ENCODE assay signal across 1 cellular context in the genomic region with DNA sequence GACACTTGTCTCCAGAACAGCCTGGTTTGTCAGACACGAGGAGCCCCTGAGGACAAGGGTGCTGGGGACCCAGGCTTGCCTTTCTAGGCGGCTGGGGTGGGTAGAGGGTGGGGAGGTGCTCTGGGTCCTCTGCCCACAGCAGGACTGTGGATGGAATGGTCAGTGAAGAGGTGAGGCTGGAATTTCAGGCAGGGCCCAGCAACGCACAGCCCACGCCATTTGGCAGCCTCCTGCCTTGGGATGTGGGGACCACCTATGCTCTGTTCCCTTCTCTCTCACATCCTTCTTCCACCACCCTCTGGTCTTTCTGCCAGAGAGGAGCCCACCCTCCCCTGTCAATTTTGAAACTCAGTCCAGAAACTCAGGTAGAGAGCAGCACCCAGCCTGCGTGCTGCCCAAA.
TF ChIP-seq lines count a peak whose summit lies in the region.

No MANE protein-coding gene starts in this region.

TF ChIP-seq in IMR-90, 13 proteins besides CTCF, POLR2A, EP300 and RAD21:
- no peak for TF ChIP-seq RFX5 (IDR thresholded peaks at IDR 0.05; ENCODE audit: low read depth, low read length)
- TF ChIP-seq SMC3 (IDR thresholded peaks at IDR 0.05; ENCODE audit: low read depth, low read length), result no peak
- no peak for TF ChIP-seq MXI1 (IDR thresholded peaks at IDR 0.05; ENCODE audit: borderline replicate concordance, low read depth, low read length)
- TF ChIP-seq RCOR1 (IDR thresholded peaks at IDR 0.05; ENCODE audit: insufficient replicate concordance, low read length), result no peak
- TF ChIP-seq NFE2L2 (IDR thresholded peaks at IDR 0.05; ENCODE audit: low read depth, low read length), result no peak
- TF ChIP-seq, protein P1, sequence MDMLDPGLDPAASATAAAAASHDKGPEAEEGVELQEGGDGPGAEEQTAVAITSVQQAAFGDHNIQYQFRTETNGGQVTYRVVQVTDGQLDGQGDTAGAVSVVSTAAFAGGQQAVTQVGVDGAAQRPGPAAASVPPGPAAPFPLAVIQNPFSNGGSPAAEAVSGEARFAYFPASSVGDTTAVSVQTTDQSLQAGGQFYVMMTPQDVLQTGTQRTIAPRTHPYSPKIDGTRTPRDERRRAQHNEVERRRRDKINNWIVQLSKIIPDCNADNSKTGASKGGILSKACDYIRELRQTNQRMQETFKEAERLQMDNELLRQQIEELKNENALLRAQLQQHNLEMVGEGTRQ (IDR thresholded peaks at IDR 0.05; ENCODE audit: low read depth, low read length), result no peak
- no peak for TF ChIP-seq MAZ (IDR thresholded peaks at IDR 0.05; ENCODE audit: borderline replicate concordance, low read depth, low read length)
- TF ChIP-seq FOS (IDR thresholded peaks at IDR 0.05; ENCODE audit: low read depth, low read length), result no peak
- TF ChIP-seq CEBPB (IDR thresholded peaks at IDR 0.05; ENCODE audit: low read depth, low read length), result no peak
- TF ChIP-seq BHLHE40 (IDR thresholded peaks at IDR 0.05; ENCODE audit: low read depth, low read length), result no peak
- no peak for TF ChIP-seq CHD1 (IDR thresholded peaks at IDR 0.05; ENCODE audit: low read depth, low read length)
- TF ChIP-seq, protein P2, sequence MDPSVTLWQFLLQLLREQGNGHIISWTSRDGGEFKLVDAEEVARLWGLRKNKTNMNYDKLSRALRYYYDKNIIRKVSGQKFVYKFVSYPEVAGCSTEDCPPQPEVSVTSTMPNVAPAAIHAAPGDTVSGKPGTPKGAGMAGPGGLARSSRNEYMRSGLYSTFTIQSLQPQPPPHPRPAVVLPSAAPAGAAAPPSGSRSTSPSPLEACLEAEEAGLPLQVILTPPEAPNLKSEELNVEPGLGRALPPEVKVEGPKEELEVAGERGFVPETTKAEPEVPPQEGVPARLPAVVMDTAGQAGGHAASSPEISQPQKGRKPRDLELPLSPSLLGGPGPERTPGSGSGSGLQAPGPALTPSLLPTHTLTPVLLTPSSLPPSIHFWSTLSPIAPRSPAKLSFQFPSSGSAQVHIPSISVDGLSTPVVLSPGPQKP (IDR thresholded peaks at IDR 0.05; ENCODE audit: borderline replicate concordance, low read depth, low read length), result no peak
- TF ChIP-seq MAFK (IDR thresholded peaks at IDR 0.05; ENCODE audit: low read depth, low read length), result no peak
